Comparison of ENCODE assay signal across 20 cellular contexts in the genomic region with DNA sequence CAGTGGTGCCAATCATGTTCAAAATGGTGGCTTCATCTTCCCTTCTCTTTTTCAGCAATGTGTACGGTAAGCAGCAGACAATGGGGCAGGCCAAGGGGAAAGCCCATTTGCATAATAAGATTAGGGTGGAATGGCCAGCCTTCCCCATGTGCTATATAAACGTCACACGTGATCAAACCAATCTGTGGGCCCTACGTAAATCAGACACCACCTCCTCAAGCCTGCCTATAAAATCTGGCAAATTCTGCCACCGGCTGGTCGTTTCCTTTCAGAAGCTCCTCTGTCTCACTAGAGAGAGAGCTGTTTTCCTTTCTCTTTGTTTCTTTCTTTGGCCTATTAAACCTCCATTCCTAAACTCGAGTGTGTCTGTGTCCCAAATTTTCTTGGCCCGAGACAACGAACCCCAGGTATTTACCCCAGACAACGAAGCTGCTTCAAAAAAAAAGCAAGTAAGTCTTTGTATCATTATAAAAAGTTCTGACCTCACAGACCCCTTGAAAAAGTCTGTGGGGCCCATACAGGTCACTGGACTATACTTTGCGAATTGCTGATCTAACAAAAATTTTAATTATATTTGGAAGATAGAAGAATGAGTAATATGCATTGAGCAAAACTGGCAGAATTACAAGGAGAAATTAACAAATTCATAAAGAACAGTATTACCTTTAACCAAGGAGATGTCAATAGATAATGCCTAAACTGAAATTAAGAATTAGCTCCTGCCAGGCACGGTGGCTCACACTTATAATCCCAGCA. TPM values are rescaled to one million over a fixed set of nuclear protein-coding genes. Genes with fewer than 3 reads are reported as not detected.
DNase-seq lines count a peak whose midpoint lies in the region; ATAC-seq and TF ChIP-seq lines count a peak whose summit lies in the region.
"Had no signal": no experiment of that assay in that cellular context is flagged by ENCODE, and none has a peak within 500 bp of the region (broad histone marks: within the 10 kb centered on the region; RNA-seq: fewer than 3 reads in every experiment).

No MANE protein-coding gene starts in this region.

- peaks cover 2% of the 10 kb centered on the region for H3K9me3 ChIP-seq in left ventricle myocardium inferior (replicated peaks)
- H3K9me3 ChIP-seq: transverse colon had no signal

- H3K4me1 Mint-ChIP-seq in brain: peaks cover 81% of the 10 kb centered on the region

- H3K36me3 Mint-ChIP-seq in brain: peaks cover 51% of the 10 kb centered on the region

- H3K27me3 ChIP-seq in left ventricle myocardium inferior (ENCODE audit: low read depth): no peaks in the 10 kb centered on the region
- H3K27me3 ChIP-seq in mesendoderm (ENCODE audit: insufficient read depth, low read length, poor library complexity): no peaks in the 10 kb centered on the region
- H3K27me3 ChIP-seq: breast epithelium, transverse colon had no signal

- H3K56ac ChIP-seq in mesendoderm (ENCODE audit: low read length): no peak overlapping the region

- H2AK5ac ChIP-seq in mesendoderm (ENCODE audit: low read length): no peak overlapping the region

- H3K27ac Mint-ChIP-seq in brain: peak overlapping the region; percentile 80 to 98 (median 94)
- H3K27ac Mint-ChIP-seq: CD4-positive, alpha-beta memory T cell had no signal

- no peak overlapping the region for H3K4me3 ChIP-seq in left ventricle myocardium inferior
- no peak overlapping the region for H3K4me3 ChIP-seq in mesendoderm (ENCODE audit: low read length)
- H3K4me3 ChIP-seq in lower leg skin (ENCODE audit: low read depth, poor library complexity, severe bottlenecking): no peak overlapping the region
- H3K4me3 ChIP-seq: breast epithelium, transverse colon had no signal

- H3K79me1 ChIP-seq in mesendoderm (ENCODE audit: low read length): peaks cover 21% of the 10 kb centered on the region

- H3K4me2 ChIP-seq in mesendoderm (ENCODE audit: low read length): no peak overlapping the region

- DNase-seq in cardiac septum (ENCODE audit: low spot score) (peak; percentile 6), left ventricle myocardium inferior (no peak), mesendoderm (peak; percentile 85), posterior vena cava (ENCODE audit: low spot score) (no peak), DMS79 treated with DMSO at 0.1 percent for 48 hours (lab: John Stamatoyannopoulos, UW) (no peak), lower leg skin (ENCODE audit: low spot score in 2 of 2) (no peak)
- DNase-seq: activated CD4-positive, alpha-beta T cell treated with anti-CD3 and anti-CD28 coated beads for 4 hours; activated naive CD4-positive, alpha-beta T cell treated with anti-CD3 and anti-CD28 coated beads, Interleukin-2, amount 50 U/mL, for 16 hours; activated T-cell treated with anti-CD3 and anti-CD28 coated beads for 4 hours; CD4-positive, alpha-beta memory T cell; effector memory CD8-positive, alpha-beta T cell; GDM1; HCEC 1CT; mammary epithelial cell; NCI-H1092 treated with DMSO at 0.1 percent for 48 hours; NCI-H2171; transverse colon had no signal

- no CpG with 5 or more reads among the region's 12 CpGs for WGBS in mesendoderm (ENCODE audit: extremely low coverage, insufficient coverage, low lambda C conversion rate)
- WGBS in lower leg skin, 2 donors: 82 to 84% methylated on average over 12 of the region's 12 CpGs

- H3K4me3 Mint-ChIP-seq in brain: peak overlapping the region; percentile 16 to 81 (median 63)
- H3K4me3 Mint-ChIP-seq: CD4-positive, alpha-beta memory T cell; effector memory CD8-positive, alpha-beta T cell had no signal

- ATAC-seq in GM19395 (IDR thresholded peaks at IDR 0.05; ENCODE audit: unreplicated experiment): no peak
- ATAC-seq: effector memory CD8-positive, alpha-beta T cell had no signal

- peaks cover 46% of the 10 kb centered on the region for H3K79me2 ChIP-seq in mesendoderm (ENCODE audit: control insufficient read depth, insufficient read depth, low read length)

- no peak overlapping the region for H4K8ac ChIP-seq in mesendoderm (ENCODE audit: low read depth, low read length)

- peaks cover 20% of the 10 kb centered on the region for H3K4me1 ChIP-seq in left ventricle myocardium inferior
- peaks cover 9% of the 10 kb centered on the region for H3K4me1 ChIP-seq in mesendoderm (ENCODE audit: control insufficient read depth, low read depth, low read length)
- H3K4me1 ChIP-seq: breast epithelium had no signal

- intact Hi-C loops in cardiac septum (cut with DNase I) (no loop called here), left ventricle myocardium inferior (cut with micrococcal nuclease) (no loop called here), posterior vena cava (cut with DNase I) (no loop called here), lower leg skin (cut with DNase I; ENCODE audit: low total_unique reads) (no loop called here)

- H3K4ac ChIP-seq in mesendoderm (ENCODE audit: low read depth, low read length): no peak overlapping the region

- no peaks in the 10 kb centered on the region for H3K27me3 Mint-ChIP-seq in brain
- H3K27me3 Mint-ChIP-seq: CD4-positive, alpha-beta memory T cell; effector memory CD8-positive, alpha-beta T cell had no signal

- H2BK15ac ChIP-seq in mesendoderm (replicated peaks; ENCODE audit: low read depth): no peak overlapping the region

- no peak for TF ChIP-seq POLR2A in lower leg skin (IDR thresholded peaks at IDR 0.05)

- H3K9me3 Mint-ChIP-seq in brain: peaks cover 0 to 4% (median 3%) of the 10 kb centered on the region in 5 experiments
- H3K9me3 Mint-ChIP-seq: CD4-positive, alpha-beta memory T cell; effector memory CD8-positive, alpha-beta T cell had no signal

- no peak overlapping the region for H3K27ac ChIP-seq in left ventricle myocardium inferior (replicated peaks)
- no peak overlapping the region for H3K27ac ChIP-seq in mesendoderm (ENCODE audit: low read depth, low read length)
- H3K27ac ChIP-seq: breast epithelium, transverse colon had no signal

- no peak overlapping the region for H3K18ac ChIP-seq in mesendoderm (ENCODE audit: low read length)

- H3K9ac ChIP-seq in mesendoderm (ENCODE audit: low read length): peak overlapping the region; percentile 8

- no peak overlapping the region for H2BK5ac ChIP-seq in mesendoderm (ENCODE audit: low read length)

- no peak for TF ChIP-seq CTCF in left ventricle myocardium inferior (IDR thresholded peaks at IDR 0.05; ENCODE audit: borderline replicate concordance)
- no peak for TF ChIP-seq CTCF in brain (conservative IDR thresholded peaks at IDR 0.05)
- no peak for TF ChIP-seq CTCF in lower leg skin (IDR thresholded peaks at IDR 0.05)

- H2BK120ac ChIP-seq in mesendoderm (ENCODE audit: low read depth, low read length): no peak overlapping the region

- H3K23ac ChIP-seq in mesendoderm (ENCODE audit: low read length): no peak overlapping the region

- no peak overlapping the region for H4K5ac ChIP-seq in mesendoderm (ENCODE audit: low read length)

- peaks cover 9% of the 10 kb centered on the region for H3K36me3 ChIP-seq in left ventricle myocardium inferior
- H3K36me3 ChIP-seq in mesendoderm (ENCODE audit: control insufficient read depth, insufficient read depth, low read length): no peaks in the 10 kb centered on the region
- H3K36me3 ChIP-seq: breast epithelium, transverse colon had no signal

RNA-seq across cellular contexts. Expression of gene ZBTB5, which starts 15.2 kb away (rescaled TPM):
- total RNA-seq in cardiac septum (7.2 TPM), left ventricle myocardium inferior (4.9 TPM), posterior vena cava (1 to 10 TPM; 6.9 to 7.4 TPM), lower leg skin (10 to 100 TPM; 16.1 to 23.4 (median 20.9) TPM)
- 21.2 TPM for polyA plus RNA-seq in brain (ENCODE audit: insufficient read depth, low read depth, low replicate concordance)
- polyA plus RNA-seq in mesendoderm (2013, experiment 1 of 2): 3.9 TPM
- 3.9 TPM for polyA plus RNA-seq in mesendoderm (2013, experiment 2 of 2)

RNA-seq across cellular contexts. Expression of gene GRHPR, which starts 27.6 kb away (rescaled TPM):
- total RNA-seq in cardiac septum (102 TPM), left ventricle myocardium inferior (104 TPM), posterior vena cava (10 to 100 TPM; 59.0 to 70.6 TPM), lower leg skin (100 to 1,000 TPM; 120 to 181 (median 141) TPM)
- polyA plus RNA-seq in brain (ENCODE audit: insufficient read depth, low read depth, low replicate concordance): 213 TPM
- 65.0 TPM for polyA plus RNA-seq in mesendoderm (2013, experiment 1 of 2)
- 67.1 TPM for polyA plus RNA-seq in mesendoderm (2013, experiment 2 of 2)

RNA-seq across cellular contexts. Expression of gene POLR1E, which starts 35.7 kb away (rescaled TPM):
- total RNA-seq in cardiac septum (18.8 TPM), left ventricle myocardium inferior (15.8 TPM), posterior vena cava (10 to 100 TPM; 16.9 to 18.5 TPM), lower leg skin (10 to 100 TPM; 22.5 to 26.4 (median 25.3) TPM)
- polyA plus RNA-seq in brain (ENCODE audit: insufficient read depth, low read depth, low replicate concordance): 35.2 TPM
- 21.0 TPM for polyA plus RNA-seq in mesendoderm (2013, experiment 1 of 2)
- polyA plus RNA-seq in mesendoderm (2013, experiment 2 of 2): 22.4 TPM

Comparison
In these comparisons a context has a peak if more than half of its experiments do, and no peak if none do; other contexts are left out.
1. DNase-seq: peak in cardiac septum (single experiment) and mesendoderm (single experiment); none in left ventricle myocardium inferior (single experiment), posterior vena cava (single experiment), DMS79 treated with DMSO at 0.1 percent for 48 hours (single experiment) and lower leg skin (0 of 2).